8 cellular contexts compared by ENCODE assay signal in genomic region chr11:73152861-73153483, GRCh38. TPM values are rescaled to one million over a fixed set of nuclear protein-coding genes. Genes with fewer than 3 reads are reported as not detected.
DNase-seq lines count a peak whose midpoint lies in the region; ATAC-seq and TF ChIP-seq lines count a peak whose summit lies in the region.

No MANE protein-coding gene starts in this region.

- peak; percentile 63 for ATAC-seq in GM21390 (IDR thresholded peaks at IDR 0.05; ENCODE audit: unreplicated experiment)
- ATAC-seq in HG03575 (IDR thresholded peaks at IDR 0.05; ENCODE audit: extremely low read depth, insufficient number of reproducible peaks, low FRiP score, unreplicated experiment), result peak; percentile 40
- peak; percentile 70 to 75 for ATAC-seq in activated T-cell treated with anti-CD3 and anti-CD28 coated beads, Interleukin-2, amount 50 U/mL, for 4 hours
- peak; percentile 72 to 88 for ATAC-seq in naive thymus-derived CD8-positive, alpha-beta T cell

- H3K9me3 ChIP-seq in BE2C, result no peaks in the 10 kb centered on the region

- POLR2A ChIA-PET in naive thymus-derived CD8-positive, alpha-beta T cell (lab: Charles Lee), result interaction anchor here (2.2 to 4.8 kb wide), 2 partner anchors 10 to 24 kb away, joined by 7 to 47 read pairs; partner anchors contain the start of gene FCHSD2

- peaks cover 59% of the 10 kb centered on the region for H3K4me1 Mint-ChIP-seq in activated T-cell treated with anti-CD3 and anti-CD28 coated beads, Interleukin-2, amount 50 U/mL, for 4 hours (ENCODE audit: low read depth)
- H3K4me1 Mint-ChIP-seq in naive thymus-derived CD8-positive, alpha-beta T cell, result peaks cover 34 to 95% (median 81%) of the 10 kb centered on the region in 4 donors
- H3K4me1 Mint-ChIP-seq in endothelial cell (ENCODE audit: unreplicated experiment), result peaks cover 10% of the 10 kb centered on the region

- DNase-seq in GM10266 (ENCODE audit: extremely low spot score) (peak; percentile 76), BE2C (no peak), endothelial cell (ENCODE audit: low spot score) (no peak), D341Med (ENCODE audit: low spot score) (no peak)
- no peak for DNase-seq in activated T-cell treated with anti-CD3 and anti-CD28 coated beads, Interleukin-2, amount 50 U/mL, for 4 hours
- peak in 7 of 10 donors; percentile 30 to 74 (median 49) for DNase-seq in naive thymus-derived CD8-positive, alpha-beta T cell

- H3K27ac Mint-ChIP-seq in naive thymus-derived CD8-positive, alpha-beta T cell, result peak overlapping the region; percentile 77 to 99 (median 86)
- H3K27ac Mint-ChIP-seq in endothelial cell (ENCODE audit: unreplicated experiment), result no peak overlapping the region

- no peaks in the 10 kb centered on the region for H3K4me1 ChIP-seq in BE2C

- TF ChIP-seq CTCF in GM10266 (IDR thresholded peaks at IDR 0.05; ENCODE audit: control insufficient read depth, insufficient read depth, low read depth, missing control alignments) (no peak), BE2C (IDR thresholded peaks at IDR 0.05; ENCODE audit: low read depth, low read length) (no peak), endothelial cell (IDR thresholded peaks at IDR 0.05; ENCODE audit: unreplicated experiment) (no peak)

- H3K27me3 Mint-ChIP-seq in activated T-cell treated with anti-CD3 and anti-CD28 coated beads, Interleukin-2, amount 50 U/mL, for 4 hours (ENCODE audit: low read depth), result no peaks in the 10 kb centered on the region
- H3K27me3 Mint-ChIP-seq in naive thymus-derived CD8-positive, alpha-beta T cell, result no peaks in the 10 kb centered on the region
- peaks cover 7% of the 10 kb centered on the region for H3K27me3 Mint-ChIP-seq in endothelial cell (ENCODE audit: unreplicated experiment)

- no peaks in the 10 kb centered on the region for H3K27me3 ChIP-seq in BE2C

- H3K4me3 Mint-ChIP-seq in activated T-cell treated with anti-CD3 and anti-CD28 coated beads, Interleukin-2, amount 50 U/mL, for 4 hours, result no peak overlapping the region
- peak overlapping the region; percentile 23 to 72 (median 50) for H3K4me3 Mint-ChIP-seq in naive thymus-derived CD8-positive, alpha-beta T cell
- no peak overlapping the region for H3K4me3 Mint-ChIP-seq in endothelial cell (ENCODE audit: unreplicated experiment)

- no peaks in the 10 kb centered on the region for H3K36me3 ChIP-seq in BE2C

- H3K36me3 Mint-ChIP-seq in activated T-cell treated with anti-CD3 and anti-CD28 coated beads, Interleukin-2, amount 50 U/mL, for 4 hours (ENCODE audit: insufficient read depth), result no peaks in the 10 kb centered on the region
- H3K36me3 Mint-ChIP-seq in naive thymus-derived CD8-positive, alpha-beta T cell, result no peaks in the 10 kb centered on the region
- H3K36me3 Mint-ChIP-seq in endothelial cell (ENCODE audit: low read depth, unreplicated experiment), result no peaks in the 10 kb centered on the region

- no peaks in the 10 kb centered on the region for H3K9me3 Mint-ChIP-seq in activated T-cell treated with anti-CD3 and anti-CD28 coated beads, Interleukin-2, amount 50 U/mL, for 4 hours
- H3K9me3 Mint-ChIP-seq in naive thymus-derived CD8-positive, alpha-beta T cell, result no peaks in the 10 kb centered on the region
- no peaks in the 10 kb centered on the region for H3K9me3 Mint-ChIP-seq in endothelial cell (ENCODE audit: unreplicated experiment)

- no peak overlapping the region for H3K4me3 ChIP-seq in BE2C (ENCODE audit: low read depth, low read length)

RNA-seq across cellular contexts. Expression of gene FCHSD2, which starts 10.9 kb away (rescaled TPM):
- total RNA-seq in activated T-cell treated with anti-CD3 and anti-CD28 coated beads, Interleukin-2, amount 50 U/mL, for 4 hours, result 10 to 100 TPM; 16.3 to 25.0 (median 20.3) TPM
- 10 to 100 TPM; 54.6 to 70.0 TPM for total RNA-seq in naive thymus-derived CD8-positive, alpha-beta T cell
- polyA plus RNA-seq in naive thymus-derived CD8-positive, alpha-beta T cell, result 10 to 100 TPM; 11.8 to 15.6 (median 14.7) TPM
- polyA plus RNA-seq in BE2C (2012; ENCODE audit: insufficient read depth, insufficient read length, low read depth), result 11.7 TPM
- total RNA-seq in endothelial cell (ENCODE audit: unreplicated experiment), result 45.3 TPM

Comparison
In these comparisons a context has a peak if more than half of its experiments do, and no peak if none do; other contexts are left out.
1. DNase-seq: peak in GM10266 (single experiment) and naive thymus-derived CD8-positive, alpha-beta T cell (7 of 10); none in activated T-cell treated with anti-CD3 and anti-CD28 coated beads, Interleukin-2, amount 50 U/mL, for 4 hours (single experiment), BE2C (single experiment), endothelial cell (single experiment) and D341Med (single experiment).
2. H3K4me3 Mint-ChIP-seq: peak in naive thymus-derived CD8-positive, alpha-beta T cell (10 of 10); none in activated T-cell treated with anti-CD3 and anti-CD28 coated beads, Interleukin-2, amount 50 U/mL, for 4 hours (single experiment) and endothelial cell (single experiment).
3. Peak in every context shown above with its lines, with median percentiles within 50 percentile points of each other: ATAC-seq.